In genomic region chr2:160609346-160609745, GRCh38 we compare ENCODE assay signal across 15 cellular contexts.
DNase-seq lines count a peak whose midpoint lies in the region; TF ChIP-seq lines count a peak whose summit lies in the region.
"Had no signal": no experiment of that assay in that cellular context is flagged by ENCODE, and none has a peak within 500 bp of the region (broad histone marks: within the 10 kb centered on the region; RNA-seq: fewer than 3 reads in every experiment).

No MANE protein-coding gene starts in this region.

- H3K27me3 ChIP-seq in parathyroid adenoma (ENCODE audit: control insufficient read depth, insufficient read depth, low read length) (no peaks in the 10 kb centered on the region), ovary (no peaks in the 10 kb centered on the region)
- H3K27me3 ChIP-seq: BE2C had no signal

- no peaks in the 10 kb centered on the region for H3K4me1 ChIP-seq in parathyroid adenoma
- H3K4me1 ChIP-seq in ovary (ENCODE audit: insufficient read depth): no peaks in the 10 kb centered on the region
- H3K4me1 ChIP-seq: BE2C had no signal

- H3K9me3 ChIP-seq in parathyroid adenoma (ENCODE audit: control insufficient read depth, low read length): no peaks in the 10 kb centered on the region
- no peaks in the 10 kb centered on the region for H3K9me3 ChIP-seq in ovary
- H3K9me3 ChIP-seq: BE2C had no signal

- H3K4me2 ChIP-seq in parathyroid adenoma (ENCODE audit: low read length): no peak overlapping the region

- H3K79me2 ChIP-seq in parathyroid adenoma: no peaks in the 10 kb centered on the region

- H3K27ac ChIP-seq in VCaP: peak overlapping the region; percentile 80
- H3K27ac ChIP-seq in parathyroid adenoma: no peak overlapping the region
- no peak overlapping the region for H3K27ac ChIP-seq in ovary
- H3K27ac ChIP-seq: GM23248 had no signal

- H3K4me3 ChIP-seq in parathyroid adenoma (ENCODE audit: low read depth, low read length) (no peak overlapping the region), ovary (no peak overlapping the region)
- H3K4me3 ChIP-seq: GM23248 had no signal

- H3K9ac ChIP-seq in parathyroid adenoma: no peak overlapping the region
- H3K9ac ChIP-seq: GM23248 had no signal

- TF ChIP-seq EP300 in ovary (IDR thresholded peaks at IDR 0.05): no peak

- DNase-seq in CD1c-positive myeloid dendritic cell (ENCODE audit: extremely low spot score) (peak; percentile 20), fibroblast of peridontal ligament (ENCODE audit: extremely low read depth) (peak; percentile 83), medulla oblongata (ENCODE audit: extremely low spot score) (no peak), NCI-H2107 treated with DMSO at 0.1 percent for 48 hours (lab: John Stamatoyannopoulos, UW; ENCODE audit: unreplicated experiment) (no peak), ovary (no peak)
- DNase-seq: BE2C, GM23248, H9, KBM-7, NCI-H2029, NCI-H446 treated with DMSO at 0.1 percent for 48 hours, RPMI8226, SHP77 treated with DMSO at 0.1 percent for 48 hours had no signal

- no peak for TF ChIP-seq POLR2A in ovary (IDR thresholded peaks at IDR 0.05)

- TF ChIP-seq CTCF in VCaP (conservative IDR thresholded peaks at IDR 0.05): no peak
- no peak for TF ChIP-seq CTCF in parathyroid adenoma (IDR thresholded peaks at IDR 0.05)
- no peak for TF ChIP-seq CTCF in ovary (IDR thresholded peaks at IDR 0.05)

- intact Hi-C loops in ovary (cut with DNase I): no loop called here

- no peaks in the 10 kb centered on the region for H3K36me3 ChIP-seq in parathyroid adenoma (ENCODE audit: control insufficient read depth, insufficient read depth, low read length)
- no peaks in the 10 kb centered on the region for H3K36me3 ChIP-seq in ovary
- H3K36me3 ChIP-seq: BE2C had no signal

- H2AFZ ChIP-seq in parathyroid adenoma: peak overlapping the region; percentile 6
- H2AFZ ChIP-seq: GM23248 had no signal

- WGBS in ovary, 3 donors: 71 to 88% (median 83%) methylated on average over 1 of the region's 1 CpG

Comparison
In these comparisons a context has a peak if more than half of its experiments do, and no peak if none do; other contexts are left out.
1. DNase-seq: peak in CD1c-positive myeloid dendritic cell (single experiment) and fibroblast of peridontal ligament (single experiment); none in medulla oblongata (single experiment), NCI-H2107 treated with DMSO at 0.1 percent for 48 hours (single experiment) and ovary (0 of 5).